In the genomic region with DNA sequence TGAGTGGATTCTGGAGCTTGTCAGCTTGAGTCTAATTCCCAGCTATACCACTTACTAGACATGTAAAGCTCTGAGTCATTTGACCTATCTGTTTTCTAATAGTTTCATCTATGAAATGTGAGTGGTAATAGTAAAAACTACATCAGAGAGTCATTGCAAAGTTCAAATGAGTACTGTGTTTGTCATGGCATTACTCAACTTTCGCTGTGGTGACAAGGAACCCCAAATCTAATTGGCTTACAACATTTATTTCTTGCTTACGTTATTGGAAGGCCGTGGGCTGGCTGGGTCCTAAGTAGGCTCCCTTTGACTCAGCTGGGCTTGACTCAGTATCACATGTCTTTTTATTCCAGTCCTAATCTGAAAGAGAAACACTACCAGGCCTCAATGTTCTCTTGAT, we compare ENCODE assay signal across 12 cellular contexts.
DNase-seq lines count a peak whose midpoint lies in the region; ATAC-seq and TF ChIP-seq lines count a peak whose summit lies in the region.
"Had no signal": no experiment of that assay in that cellular context is flagged by ENCODE, and none has a peak within 500 bp of the region (broad histone marks: within the 10 kb centered on the region; RNA-seq: fewer than 3 reads in every experiment).

No MANE protein-coding gene starts in this region.

- ATAC-seq in GM19351 (IDR thresholded peaks at IDR 0.05; ENCODE audit: unreplicated experiment), result peak; percentile 50
- no peak for ATAC-seq in GM18502 (IDR thresholded peaks at IDR 0.05; ENCODE audit: poor library complexity, unreplicated experiment)
- no peak for ATAC-seq in aorta (ENCODE audit: low FRiP score)

- 73 to 78% methylated on average over 3 of the region's 3 CpGs for WGBS in aorta, 2 donors

- H3K9me3 ChIP-seq in Karpas-422 (ENCODE audit: low read length) (peaks cover 4% of the 10 kb centered on the region), aorta (ENCODE audit: control insufficient read depth, low read length) (no peaks in the 10 kb centered on the region)
- H3K9me3 ChIP-seq: Caco-2, SJCRH30, tibial artery had no signal

- no peaks in the 10 kb centered on the region for H3K79me2 ChIP-seq in Karpas-422 (ENCODE audit: low read length)

- no peak for TF ChIP-seq CTCF in AG09309 (IDR thresholded peaks at IDR 0.05; ENCODE audit: control insufficient read depth, insufficient read depth, low read depth, low read length, missing control alignments)

- intact Hi-C loops in aorta (cut with DNase I), result no loop called here

- H4K20me1 ChIP-seq in Karpas-422 (ENCODE audit: insufficient read depth, low read depth, low read length), result no peaks in the 10 kb centered on the region

- no peak overlapping the region for H3K27ac ChIP-seq in Karpas-422 (ENCODE audit: low read length)
- peak overlapping the region; percentile 22 for H3K27ac ChIP-seq in epithelial cell of prostate
- no peak overlapping the region for H3K27ac ChIP-seq in aorta (ENCODE audit: low read depth in 1 of 2, low read length in 2 of 2)
- H3K27ac ChIP-seq: SJCRH30, tibial artery had no signal

- H3K36me3 ChIP-seq in Karpas-422 (ENCODE audit: insufficient read depth, low read length) (peaks cover 3% of the 10 kb centered on the region; the same call in 1 of the 2 replicates), aorta (ENCODE audit: control insufficient read depth in 1 of 2, insufficient read depth in 2 of 2, low read length in 1 of 2) (no peaks in the 10 kb centered on the region)
- H3K36me3 ChIP-seq: SJCRH30, tibial artery had no signal

- no peak overlapping the region for H3K4me2 ChIP-seq in Karpas-422 (ENCODE audit: low read depth, low read length, poor library complexity, severe bottlenecking)

- no peaks in the 10 kb centered on the region for H3K9me2 ChIP-seq in Karpas-422 (replicated peaks; ENCODE audit: insufficient read depth, low read length)

- DNase-seq in AG09309 (ENCODE audit: low read depth) (peak; percentile 73), Karpas-422 (no peak), epithelial cell of prostate (ENCODE audit: low read depth, low spot score) (no peak), NCI-H187 treated with DMSO at 0.1 percent for 48 hours (lab: John Stamatoyannopoulos, UW) (no peak), retina (no peak), aorta (no peak)
- DNase-seq: Caco-2, NCI-H146, SJCRH30, tibial artery had no signal

- H3K9ac ChIP-seq in Karpas-422 (ENCODE audit: low read length), result no peak overlapping the region

- H3K27me3 ChIP-seq in Karpas-422 (ENCODE audit: low read length) (no peaks in the 10 kb centered on the region), aorta (ENCODE audit: control insufficient read depth in 1 of 2, insufficient read depth in 2 of 2, low read length in 1 of 2) (no peaks in the 10 kb centered on the region)
- H3K27me3 ChIP-seq: SJCRH30, tibial artery had no signal

- H3K4me1 ChIP-seq in Karpas-422 (ENCODE audit: low read length) (peaks cover 20% of the 10 kb centered on the region), aorta (ENCODE audit: control insufficient read depth in 1 of 2, insufficient read depth in 2 of 2, low read length in 2 of 2) (no peaks in the 10 kb centered on the region)
- H3K4me1 ChIP-seq: Caco-2, SJCRH30, tibial artery had no signal

- H3K4me3 ChIP-seq in AG09309 (ENCODE audit: control insufficient read depth, low read depth, low read length), result no peak overlapping the region
- no peak overlapping the region for H3K4me3 ChIP-seq in Karpas-422 (ENCODE audit: low read length)
- no peak overlapping the region for H3K4me3 ChIP-seq in aorta (ENCODE audit: low read length in 2 of 2)
- H3K4me3 ChIP-seq: SJCRH30, tibial artery had no signal

- peak overlapping the region; percentile 83 for H2AFZ ChIP-seq in Karpas-422 (ENCODE audit: low read length)
